12 cellular contexts compared by ENCODE assay signal in genomic region chr1:30378991-30379581, GRCh38.
DNase-seq lines count a peak whose midpoint lies in the region; ATAC-seq and TF ChIP-seq lines count a peak whose summit lies in the region.
"Had no signal": no experiment of that assay in that cellular context is flagged by ENCODE, and none has a peak within 500 bp of the region (broad histone marks: within the 10 kb centered on the region; RNA-seq: fewer than 3 reads in every experiment).

No MANE protein-coding gene starts in this region.

- peak overlapping the region in 9 of 11 experiments; percentile 5 to 91 (median 76); a peak in 18 of 22 replicates for H3K27ac ChIP-seq in BLaER1 treated with 17β-estradiol and CSF1 and Interleukin-3, amounts not matched to agents 10 nM and 100 nM
- H3K27ac ChIP-seq in endodermal cell (ENCODE audit: low read depth, low read length) (peak overlapping the region; percentile 47), osteoblast (ENCODE audit: low read depth, low read length) (peak overlapping the region; percentile 33)
- H3K27ac ChIP-seq: ascending aorta, neutrophil had no signal

- H2AFZ ChIP-seq in osteoblast (ENCODE audit: low read length), result peak overlapping the region; percentile 74

- peaks cover 22 to 57% (median 48%) of the 10 kb centered on the region in 10 experiments for H3K4me1 ChIP-seq in BLaER1 treated with 17β-estradiol and CSF1 and Interleukin-3, amounts not matched to agents 10 nM and 100 nM
- H3K4me1 ChIP-seq in endodermal cell (ENCODE audit: control insufficient read depth, insufficient read depth, low read length) (no peaks in the 10 kb centered on the region), osteoblast (ENCODE audit: insufficient read depth, low read length) (peaks cover 21% of the 10 kb centered on the region)
- H3K4me1 ChIP-seq: ascending aorta had no signal

- H3K9me3 Mint-ChIP-seq in endodermal cell, result no peaks in the 10 kb centered on the region

- H3K4me2 ChIP-seq in BLaER1 treated with 17β-estradiol and CSF1 and Interleukin-3, amounts not matched to agents 10 nM and 100 nM, result peak overlapping the region; percentile 62 to 97 (median 91)
- H3K4me2 ChIP-seq in osteoblast (ENCODE audit: insufficient read depth, low read length), result peak overlapping the region; percentile 53

- H3K36me3 Mint-ChIP-seq in endodermal cell (ENCODE audit: low read depth), result no peaks in the 10 kb centered on the region

- WGBS in endodermal cell (ENCODE audit: insufficient coverage in 1 of 2, insufficient read length in 1 of 2), 2 experiments, result 79 to 81% methylated on average over 10 to 18 of the region's 18 CpGs

- TF ChIP-seq CTCF in endodermal cell (conservative IDR thresholded peaks at IDR 0.05), result no peak
- no peak for TF ChIP-seq CTCF in osteoblast (IDR thresholded peaks at IDR 0.05; ENCODE audit: extremely low read depth, low read depth, low read length)

- peaks cover 17% of the 10 kb centered on the region for H3K4me1 Mint-ChIP-seq in endodermal cell

- H4K20me1 ChIP-seq in BLaER1 treated with 17β-estradiol and CSF1 and Interleukin-3, amounts not matched to agents 10 nM and 100 nM, result peaks cover 0 to 18% (median 0%) of the 10 kb centered on the region in 11 experiments; a peak in 2 of 22 replicates
- no peaks in the 10 kb centered on the region for H4K20me1 ChIP-seq in osteoblast (ENCODE audit: insufficient read depth, low read length)

- peaks cover 8 to 24% (median 16%) of the 10 kb centered on the region in 11 experiments; a peak in 19 of 22 replicates for H3K27me3 ChIP-seq in BLaER1 treated with 17β-estradiol and CSF1 and Interleukin-3, amounts not matched to agents 10 nM and 100 nM
- H3K27me3 ChIP-seq in endodermal cell (ENCODE audit: control insufficient read depth, insufficient read depth, low read length, poor library complexity, severe bottlenecking) (no peaks in the 10 kb centered on the region), osteoblast (ENCODE audit: insufficient read depth, low read length) (peaks cover 3% of the 10 kb centered on the region)
- H3K27me3 ChIP-seq: ascending aorta had no signal

- H3K9me3 ChIP-seq in BLaER1 treated with 17β-estradiol and CSF1 and Interleukin-3, amounts not matched to agents 10 nM and 100 nM (replicated peaks in 1 of 11), result no peaks in the 10 kb centered on the region
- H3K9me3 ChIP-seq in endodermal cell (ENCODE audit: control insufficient read depth, low read length) (no peaks in the 10 kb centered on the region), osteoblast (ENCODE audit: low read depth, low read length) (no peaks in the 10 kb centered on the region)
- H3K9me3 ChIP-seq: ascending aorta, neutrophil had no signal

- H3K4me3 Mint-ChIP-seq in endodermal cell, result no peak overlapping the region

- peak; percentile 73 for DNase-seq in HT1080 (ENCODE audit: low read depth)
- peak; percentile 46 for DNase-seq in endodermal cell
- DNase-seq in osteoblast (ENCODE audit: insufficient read length, low spot score, missing footprints), result peak; percentile 96
- no peak for DNase-seq in DMS114 treated with DMSO at 0.1 percent for 48 hours (lab: John Stamatoyannopoulos, UW; ENCODE audit: unreplicated experiment)
- no peak for DNase-seq in activated T-cell treated with anti-CD3 and anti-CD28 coated beads, Interleukin-2, amount 50 U/mL, for 48 hours
- DNase-seq: NCI-H748 treated with DMSO at 0.1 percent for 48 hours had no signal

- ATAC-seq in GM18498 (IDR thresholded peaks at IDR 0.05; ENCODE audit: unreplicated experiment) (no peak), HG02852 (IDR thresholded peaks at IDR 0.05; ENCODE audit: unreplicated experiment) (no peak)
- ATAC-seq: activated CD4-positive, CD25-positive, alpha-beta regulatory T cell treated with anti-CD3 and anti-CD28 coated beads, Interleukin-2, amount 50 U/mL, for 24 hours had no signal

- H3K79me2 ChIP-seq in osteoblast (ENCODE audit: insufficient read depth, low read length), result no peaks in the 10 kb centered on the region

- H3K27ac Mint-ChIP-seq in endodermal cell, result no peak overlapping the region

- peak overlapping the region in 6 of 10 experiments; percentile 29 to 44 (median 34); a peak in 9 of 20 replicates for H3K4me3 ChIP-seq in BLaER1 treated with 17β-estradiol and CSF1 and Interleukin-3, amounts not matched to agents 10 nM and 100 nM
- H3K4me3 ChIP-seq in endodermal cell (ENCODE audit: low read length) (no peak overlapping the region), osteoblast (ENCODE audit: insufficient read depth, low read length) (peak overlapping the region; percentile 1)
- H3K4me3 ChIP-seq: ascending aorta had no signal

- peaks cover 2% of the 10 kb centered on the region for H3K27me3 Mint-ChIP-seq in endodermal cell (ENCODE audit: insufficient read depth)

- peak overlapping the region in 8 of 11 experiments; percentile 51 to 80 (median 59); a peak in 16 of 22 replicates for H3K9ac ChIP-seq in BLaER1 treated with 17β-estradiol and CSF1 and Interleukin-3, amounts not matched to agents 10 nM and 100 nM
- no peak overlapping the region for H3K9ac ChIP-seq in endodermal cell (ENCODE audit: extremely low read depth, low read length, poor library complexity, severe bottlenecking)

- no peaks in the 10 kb centered on the region for H3K36me3 ChIP-seq in BLaER1 treated with 17β-estradiol and CSF1 and Interleukin-3, amounts not matched to agents 10 nM and 100 nM
- H3K36me3 ChIP-seq in endodermal cell (ENCODE audit: control insufficient read depth, insufficient read depth, low read length) (no peaks in the 10 kb centered on the region), osteoblast (ENCODE audit: insufficient read depth, low read length) (no peaks in the 10 kb centered on the region)
- H3K36me3 ChIP-seq: ascending aorta, neutrophil had no signal

Comparison
In these comparisons a context has a peak if more than half of its experiments do, and no peak if none do; other contexts are left out.
1. DNase-seq: peak in HT1080 (single experiment), endodermal cell (single experiment) and osteoblast (single experiment); none in DMS114 treated with DMSO at 0.1 percent for 48 hours (single experiment) and activated T-cell treated with anti-CD3 and anti-CD28 coated beads, Interleukin-2, amount 50 U/mL, for 48 hours (0 of 2).
2. Peak in every context shown above with its lines, with median percentiles within 50 percentile points of each other: H3K27ac ChIP-seq.